In genomic region chr16:50102046-50102756, GRCh38 we compare ENCODE assay signal across 12 cellular contexts. TPM values are rescaled to one million over a fixed set of nuclear protein-coding genes. Genes with fewer than 3 reads are reported as not detected.
DNase-seq lines count a peak whose midpoint lies in the region; ATAC-seq and TF ChIP-seq lines count a peak whose summit lies in the region.
"Had no signal": no experiment of that assay in that cellular context is flagged by ENCODE, and none has a peak within 500 bp of the region (broad histone marks: within the 10 kb centered on the region; RNA-seq: fewer than 3 reads in every experiment).

No MANE protein-coding gene starts in this region.

- no peaks in the 10 kb centered on the region for H3K9me3 ChIP-seq in ascending aorta
- no peaks in the 10 kb centered on the region for H3K9me3 ChIP-seq in heart left ventricle
- H3K9me3 ChIP-seq: psoas muscle had no signal

- CTCF ChIA-PET in activated naive CD4-positive, alpha-beta T cell treated with anti-CD3 and anti-CD28 coated beads for 36 hours (lab: Charles Lee): interaction anchor here (0.6 to 1.5 kb wide), 5 partner anchors 19 to 147 kb away, joined by 3 to 5 read pairs (median 3); no protein-coding TSS in a partner anchor

- H3K9me3 Mint-ChIP-seq in activated naive CD4-positive, alpha-beta T cell treated with anti-CD3 and anti-CD28 coated beads for 36 hours: no peaks in the 10 kb centered on the region
- no peaks in the 10 kb centered on the region for H3K9me3 Mint-ChIP-seq in stimulated activated naive B cell treated with anti-CD40 and anti-IgM and Interleukin-4, amounts not matched to agents 10 μg/mL and 1 μg/mL and 100 μg/mL, for 72 hours
- H3K9me3 Mint-ChIP-seq: CD4-positive, alpha-beta memory T cell; stimulated activated naive CD8-positive, alpha-beta T cell treated with anti-CD3 and anti-CD28 coated beads, Interleukin-15, Interleukin-2, amounts not matched to agents 100 ng/mL and 50 ng/mL, for 24 hours had no signal

- H3K4me3 ChIP-seq in astrocyte of the cerebellum (ENCODE audit: low read depth, low read length) (no peak overlapping the region), ascending aorta (no peak overlapping the region), heart left ventricle (no peak overlapping the region)
- H3K4me3 ChIP-seq: K562, psoas muscle had no signal

- peak; percentile 54 for ATAC-seq in HG03108 (IDR thresholded peaks at IDR 0.05; ENCODE audit: unreplicated experiment)
- peak in 1 of 2 donors; percentile 53 for ATAC-seq in stimulated activated naive B cell treated with anti-CD40 and anti-IgM and Interleukin-4, amounts not matched to agents 10 μg/mL and 1 μg/mL and 100 μg/mL, for 72 hours (replicated peaks)
- no peak for ATAC-seq in heart left ventricle
- ATAC-seq: K562, psoas muscle had no signal

- H3K4me1 Mint-ChIP-seq in activated naive CD4-positive, alpha-beta T cell treated with anti-CD3 and anti-CD28 coated beads for 36 hours (ENCODE audit: low read depth): peaks cover 8% of the 10 kb centered on the region
- no peaks in the 10 kb centered on the region for H3K4me1 Mint-ChIP-seq in stimulated activated naive B cell treated with anti-CD40 and anti-IgM and Interleukin-4, amounts not matched to agents 10 μg/mL and 1 μg/mL and 100 μg/mL, for 72 hours
- H3K4me1 Mint-ChIP-seq: CD4-positive, alpha-beta memory T cell had no signal

- intact Hi-C loops in activated naive CD4-positive, alpha-beta T cell treated with anti-CD3 and anti-CD28 coated beads for 36 hours (cut with micrococcal nuclease): loop anchor here (1.0 to 2.0 kb wide), 6 partner anchors 19 to 237 kb away; no protein-coding TSS in a partner anchor
- intact Hi-C loops in ascending aorta (cut with DNase I) (no loop called here), heart left ventricle (cut with DNase I) (no loop called here)

- DNase-seq in activated naive CD4-positive, alpha-beta T cell treated with anti-CD3 and anti-CD28 coated beads for 36 hours: peak; percentile 36
- no peak for DNase-seq in activated naive CD4-positive, alpha-beta T cell treated with Interleukin-2 at 50 U/mL for 16 hours
- DNase-seq in astrocyte of the cerebellum (ENCODE audit: low read depth) (peak; percentile 33), ascending aorta (ENCODE audit: low spot score in 2 of 2) (no peak), substantia nigra (lab: John Stamatoyannopoulos, UW) (no peak), heart left ventricle (no peak)
- DNase-seq in stimulated activated naive B cell treated with anti-CD40 and anti-IgM and Interleukin-4, amounts not matched to agents 10 μg/mL and 1 μg/mL and 100 μg/mL, for 72 hours: no peak
- DNase-seq: CD4-positive, alpha-beta memory T cell; psoas muscle had no signal

- H3K4me1 ChIP-seq in ascending aorta (no peaks in the 10 kb centered on the region), heart left ventricle (no peaks in the 10 kb centered on the region)
- H3K4me1 ChIP-seq: psoas muscle had no signal

- no peaks in the 10 kb centered on the region for H3K27me3 ChIP-seq in ascending aorta
- no peaks in the 10 kb centered on the region for H3K27me3 ChIP-seq in heart left ventricle

- H3K36me3 ChIP-seq in ascending aorta (peaks cover 45 to 56% of the 10 kb centered on the region in 2 donors), heart left ventricle (peaks cover 0 to 97% (median 73%) of the 10 kb centered on the region in 9 donors)

- peak overlapping the region; percentile 35 for H3K27ac Mint-ChIP-seq in activated naive CD4-positive, alpha-beta T cell treated with anti-CD3 and anti-CD28 coated beads for 36 hours
- peak overlapping the region; percentile 9 for H3K27ac Mint-ChIP-seq in stimulated activated naive B cell treated with anti-CD40 and anti-IgM and Interleukin-4, amounts not matched to agents 10 μg/mL and 1 μg/mL and 100 μg/mL, for 72 hours
- H3K27ac Mint-ChIP-seq: CD4-positive, alpha-beta memory T cell; stimulated activated naive CD8-positive, alpha-beta T cell treated with anti-CD3 and anti-CD28 coated beads, Interleukin-15, Interleukin-2, amounts not matched to agents 100 ng/mL and 50 ng/mL, for 24 hours had no signal

- no peak for TF ChIP-seq POLR2A in heart left ventricle (IDR thresholded peaks at IDR 0.05)

- H3K36me3 Mint-ChIP-seq in activated naive CD4-positive, alpha-beta T cell treated with anti-CD3 and anti-CD28 coated beads for 36 hours (ENCODE audit: low read depth): peaks cover 31% of the 10 kb centered on the region
- H3K36me3 Mint-ChIP-seq in stimulated activated naive B cell treated with anti-CD40 and anti-IgM and Interleukin-4, amounts not matched to agents 10 μg/mL and 1 μg/mL and 100 μg/mL, for 72 hours: peaks cover 24 to 38% of the 10 kb centered on the region in 2 donors

- no peak for TF ChIP-seq CTCF in astrocyte of the cerebellum (IDR thresholded peaks at IDR 0.05; ENCODE audit: low read depth, low read length, missing control alignments)
- no peak for TF ChIP-seq CTCF in ascending aorta (IDR thresholded peaks at IDR 0.05)
- TF ChIP-seq CTCF in heart left ventricle (IDR thresholded peaks at IDR 0.05): no peak

- in situ Hi-C loops in astrocyte of the cerebellum (cut with HindIII; ENCODE audit: low sequenced_read_pairs): loop anchor here (10.0 kb wide), 2 partner anchors 67 to 83 kb away; no protein-coding TSS in a partner anchor

- H3K27ac ChIP-seq in ascending aorta (no peak overlapping the region), substantia nigra (ENCODE audit: low read depth, low read length, poor library complexity, severe bottlenecking) (no peak overlapping the region), heart left ventricle (no peak overlapping the region)
- H3K27ac ChIP-seq: psoas muscle had no signal

- no peak overlapping the region for H3K4me3 Mint-ChIP-seq in activated naive CD4-positive, alpha-beta T cell treated with anti-CD3 and anti-CD28 coated beads for 36 hours
- no peak overlapping the region for H3K4me3 Mint-ChIP-seq in stimulated activated naive B cell treated with anti-CD40 and anti-IgM and Interleukin-4, amounts not matched to agents 10 μg/mL and 1 μg/mL and 100 μg/mL, for 72 hours
- H3K4me3 Mint-ChIP-seq: CD4-positive, alpha-beta memory T cell; stimulated activated naive CD8-positive, alpha-beta T cell treated with anti-CD3 and anti-CD28 coated beads, Interleukin-15, Interleukin-2, amounts not matched to agents 100 ng/mL and 50 ng/mL, for 24 hours had no signal

- H3K27me3 Mint-ChIP-seq in activated naive CD4-positive, alpha-beta T cell treated with anti-CD3 and anti-CD28 coated beads for 36 hours (ENCODE audit: low read depth): no peaks in the 10 kb centered on the region
- no peaks in the 10 kb centered on the region for H3K27me3 Mint-ChIP-seq in stimulated activated naive B cell treated with anti-CD40 and anti-IgM and Interleukin-4, amounts not matched to agents 10 μg/mL and 1 μg/mL and 100 μg/mL, for 72 hours
- H3K27me3 Mint-ChIP-seq: CD4-positive, alpha-beta memory T cell; stimulated activated naive CD8-positive, alpha-beta T cell treated with anti-CD3 and anti-CD28 coated beads, Interleukin-15, Interleukin-2, amounts not matched to agents 100 ng/mL and 50 ng/mL, for 24 hours had no signal

- 93 to 96% (median 94%) methylated on average over 6 of the region's 6 CpGs for WGBS in heart left ventricle, 4 donors

RNA-seq across cellular contexts. Expression of gene HEATR3, which starts 36.4 kb away (rescaled TPM):
- 10 to 100 TPM; 16.3 to 17.5 TPM for total RNA-seq in activated naive CD4-positive, alpha-beta T cell treated with anti-CD3 and anti-CD28 coated beads for 36 hours
- 10.4 TPM for total RNA-seq in ascending aorta
- 10 to 100 TPM in 8 of 9 donors, 1 to 10 TPM in 1; 9.5 to 21.2 (median 11.9) TPM for total RNA-seq in heart left ventricle
- polyA plus RNA-seq in heart left ventricle: 1 to 10 TPM; 2.4 to 7.1 TPM

RNA-seq across cellular contexts. Expression of gene TENT4B, which starts 50.9 kb away (rescaled TPM):
- total RNA-seq in activated naive CD4-positive, alpha-beta T cell treated with anti-CD3 and anti-CD28 coated beads for 36 hours: 10 to 100 TPM; 17.9 to 18.4 TPM
- total RNA-seq in ascending aorta: 38.1 TPM
- total RNA-seq in heart left ventricle: 1 to 10 TPM; 4.8 to 8.8 (median 7.0) TPM
- polyA plus RNA-seq in heart left ventricle: 1 to 10 TPM; 2.2 to 5.3 TPM

Comparison
In these comparisons a context has a peak if more than half of its experiments do, and no peak if none do; other contexts are left out.
1. DNase-seq: peak in activated naive CD4-positive, alpha-beta T cell treated with anti-CD3 and anti-CD28 coated beads for 36 hours (single experiment) and astrocyte of the cerebellum (single experiment); none in activated naive CD4-positive, alpha-beta T cell treated with Interleukin-2 at 50 U/mL for 16 hours (single experiment), stimulated activated naive B cell treated with anti-CD40 and anti-IgM and Interleukin-4, amounts not matched to agents 10 μg/mL and 1 μg/mL and 100 μg/mL, for 72 hours (single experiment), ascending aorta (0 of 2), substantia nigra (0 of 49) and heart left ventricle (0 of 5).